16 cellular contexts compared by ENCODE assay signal in genomic region chr1:199701731-199702130, GRCh38.
"Had no signal": no experiment of that assay in that cellular context is flagged by ENCODE, and none has a peak within 500 bp of the region (broad histone marks: within the 10 kb centered on the region; RNA-seq: fewer than 3 reads in every experiment).

No MANE protein-coding gene starts in this region.

- H3K27ac ChIP-seq: breast epithelium, coronary artery, sigmoid colon, spleen, VCaP had no signal

- H3K9me3 ChIP-seq: breast epithelium, sigmoid colon, spleen had no signal

- DNase-seq: activated CD4-positive, CD25-positive, alpha-beta regulatory T cell treated with anti-CD3 and anti-CD28 coated beads, Interleukin-2, amount 50 U/mL, for 72 hours; activated CD8-positive, alpha-beta memory T cell treated with anti-CD3 and anti-CD28 coated beads for 24 hours; activated CD8-positive, alpha-beta memory T cell treated with anti-CD3 and anti-CD28 coated beads, Interleukin-2, amount 50 U/mL, for 48 hours; activated effector memory CD4-positive, alpha-beta T cell treated with anti-CD3 and anti-CD28 coated beads, Interleukin-2, amount 50 U/mL, for 16 hours; activated naive CD4-positive, alpha-beta T cell treated with anti-CD3 and anti-CD28 coated beads, Interleukin-2, amount 50 U/mL, for 16 hours; activated T-cell treated with anti-CD3 and anti-CD28 coated beads, Interleukin-2, amount 50 U/mL, for 72 hours; glutamatergic neuron; kidney; natural killer cell; sigmoid colon; spleen; stimulated activated naive B cell treated with anti-CD40 and anti-IgM and Interleukin-4, amounts not matched to agents 10 μg/mL and 1 μg/mL and 100 μg/mL, for 72 hours had no signal

- H3K36me3 ChIP-seq: breast epithelium, sigmoid colon, spleen had no signal

- H3K4me1 ChIP-seq: breast epithelium, sigmoid colon, spleen had no signal

- H3K27me3 ChIP-seq: breast epithelium, sigmoid colon had no signal

- H3K4me3 ChIP-seq: breast epithelium, coronary artery, lung, sigmoid colon, spleen had no signal
